ENCODE assay signal across 1 cellular context in the genomic region with DNA sequence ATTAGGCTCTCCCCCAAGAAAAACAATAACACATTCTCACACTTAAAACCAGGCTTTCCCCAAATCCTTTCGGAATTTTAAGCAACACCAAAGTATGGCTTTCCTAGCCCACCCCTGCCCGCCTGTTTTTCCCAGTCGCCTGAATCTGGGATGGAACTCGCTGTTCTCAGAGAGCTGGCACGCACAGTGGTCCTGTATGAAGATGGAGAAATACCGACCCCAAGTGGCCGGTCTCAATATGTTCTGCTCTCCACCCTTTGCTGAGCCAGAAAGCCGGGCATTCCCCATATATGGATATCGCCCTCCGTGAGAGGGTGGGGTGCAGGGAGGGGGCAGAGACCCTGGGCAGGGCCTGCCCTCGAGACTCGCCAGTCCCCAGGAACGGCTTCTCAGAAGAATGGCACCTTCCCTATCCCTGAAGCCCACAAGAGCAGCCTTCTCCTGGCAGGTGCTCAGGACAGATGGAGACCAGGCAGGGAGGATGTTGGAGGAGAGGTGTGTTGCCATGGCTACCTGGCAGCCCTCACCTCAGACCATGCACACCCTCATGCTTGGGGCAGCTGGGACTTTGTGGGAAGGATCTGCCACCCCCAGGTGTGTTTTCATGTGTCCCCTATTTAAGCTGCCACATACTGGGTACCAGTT.
A peak's percentile ranks its signal among the peaks of the same experiment; 100 is the strongest.
TF ChIP-seq lines count a peak whose summit lies in the region.

No MANE protein-coding gene starts in this region.

TF ChIP-seq in K562, 482 proteins besides CTCF, POLR2A, EP300 and RAD21 (continued from another document and continues in another):
- TF ChIP-seq HMG20A (CRISPR knock-in tag; conservative IDR thresholded peaks at IDR 0.05) (no peak), RCOR1 (IDR thresholded peaks at IDR 0.05; ENCODE audit: borderline replicate concordance in 1 of 2, low read depth in 2 of 2, low read length in 2 of 2) (0 out of 4 replicates have a peak, but pooled peaks of 1 of the 2 experiments have one; percentile 7), EZH2 (IDR thresholded peaks at IDR 0.05; ENCODE audit: borderline replicate concordance, low read depth, low read length) (no peak), ZNF12 (CRISPR knock-in tag; IDR thresholded peaks at IDR 0.05) (no peak), GTF3C2 (IDR thresholded peaks at IDR 0.05; ENCODE audit: borderline replicate concordance, extremely low read depth, insufficient read length) (no peak), ZNF133 (CRISPR knock-in tag; IDR thresholded peaks at IDR 0.05) (no peak), NKRF (IDR thresholded peaks at IDR 0.05; ENCODE audit: borderline replicate concordance) (no peak), ARID1B (IDR thresholded peaks at IDR 0.05) (no peak), TAF7 (tag; IDR thresholded peaks at IDR 0.05) (no peak), NR2C1 (IDR thresholded peaks at IDR 0.05) (no peak), NR2C1 (tag; IDR thresholded peaks at IDR 0.05) (no peak), ZNF280A (IDR thresholded peaks at IDR 0.05; ENCODE audit: low read depth, partially characterized antibody) (no peak), CBX2 (IDR thresholded peaks at IDR 0.05; ENCODE audit: insufficient read depth, low read length, poor library complexity, severe bottlenecking) (no peak), SRF (CRISPR knock-in tag; IDR thresholded peaks at IDR 0.05) (peak in 1 of 2 experiments; percentile 97; a peak in 3 of 4 replicates), PRPF4 (IDR thresholded peaks at IDR 0.05; ENCODE audit: insufficient read depth, low read depth, low read length, poor library complexity, severe bottlenecking) (no peak), PHF20 (IDR thresholded peaks at IDR 0.05; ENCODE audit: partially characterized antibody) (no peak), ZNF174 (CRISPR knock-in tag; IDR thresholded peaks at IDR 0.05) (no peak), NFRKB (IDR thresholded peaks at IDR 0.05; ENCODE audit: low read depth) (no peak), SRSF3 (IDR thresholded peaks at IDR 0.05; ENCODE audit: insufficient read depth, low read length) (no peak), MYC (IDR thresholded peaks at IDR 0.05; ENCODE audit: low read depth, low read length) (peak; percentile 52; the same call in 1 of the 2 replicates), MYC (CRISPR knock-in tag; IDR thresholded peaks at IDR 0.05; ENCODE audit: borderline replicate concordance, low read depth) (no peak), HDAC2 (IDR thresholded peaks at IDR 0.05) (no peak), ZNF592 (IDR thresholded peaks at IDR 0.05) (no peak), MEIS2 (IDR thresholded peaks at IDR 0.05; ENCODE audit: partially characterized antibody) (no peak), ARNT (IDR thresholded peaks at IDR 0.05) (no peak), ZNF146 (CRISPR knock-in tag; IDR thresholded peaks at IDR 0.05; ENCODE audit: unreplicated experiment) (no peak), POLR3A (IDR thresholded peaks at IDR 0.05; ENCODE audit: borderline replicate concordance, extremely low read depth, insufficient read depth, insufficient read length) (no peak), BHLHE40 (IDR thresholded peaks at IDR 0.05; ENCODE audit: low read length) (peak; percentile 9; the same call in 1 of the 2 replicates), SETDB1 (IDR thresholded peaks at IDR 0.05; ENCODE audit: low read length) (no peak), ZNF408 (CRISPR knock-in tag; IDR thresholded peaks at IDR 0.05; ENCODE audit: low read depth) (no peak), BACH1 (tag; IDR thresholded peaks at IDR 0.05) (no peak), IRF1 (CRISPR knock-in tag; IDR thresholded peaks at IDR 0.05; ENCODE audit: borderline replicate concordance) (no peak), ATF2 (CRISPR knock-in tag; IDR thresholded peaks at IDR 0.05) (no peak)
- TF ChIP-seq, protein P1, sequence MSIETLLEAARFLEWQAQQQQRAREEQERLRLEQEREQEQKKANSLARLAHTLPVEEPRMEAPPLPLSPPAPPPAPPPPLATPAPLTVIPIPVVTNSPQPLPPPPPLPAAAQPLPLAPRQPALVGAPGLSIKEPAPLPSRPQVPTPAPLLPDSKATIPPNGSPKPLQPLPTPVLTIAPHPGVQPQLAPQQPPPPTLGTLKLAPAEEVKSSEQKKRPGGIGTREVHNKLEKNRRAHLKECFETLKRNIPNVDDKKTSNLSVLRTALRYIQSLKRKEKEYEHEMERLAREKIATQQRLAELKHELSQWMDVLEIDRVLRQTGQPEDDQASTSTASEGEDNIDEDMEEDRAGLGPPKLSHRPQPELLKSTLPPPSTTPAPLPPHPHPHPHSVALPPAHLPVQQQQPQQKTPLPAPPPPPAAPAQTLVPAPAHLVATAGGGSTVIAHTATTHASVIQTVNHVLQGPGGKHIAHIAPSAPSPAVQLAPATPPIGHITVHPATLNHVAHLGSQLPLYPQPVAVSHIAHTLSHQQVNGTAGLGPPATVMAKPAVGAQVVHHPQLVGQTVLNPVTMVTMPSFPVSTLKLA (conservative IDR thresholded peaks at IDR 0.05): no peak
- TF ChIP-seq, protein P2, sequence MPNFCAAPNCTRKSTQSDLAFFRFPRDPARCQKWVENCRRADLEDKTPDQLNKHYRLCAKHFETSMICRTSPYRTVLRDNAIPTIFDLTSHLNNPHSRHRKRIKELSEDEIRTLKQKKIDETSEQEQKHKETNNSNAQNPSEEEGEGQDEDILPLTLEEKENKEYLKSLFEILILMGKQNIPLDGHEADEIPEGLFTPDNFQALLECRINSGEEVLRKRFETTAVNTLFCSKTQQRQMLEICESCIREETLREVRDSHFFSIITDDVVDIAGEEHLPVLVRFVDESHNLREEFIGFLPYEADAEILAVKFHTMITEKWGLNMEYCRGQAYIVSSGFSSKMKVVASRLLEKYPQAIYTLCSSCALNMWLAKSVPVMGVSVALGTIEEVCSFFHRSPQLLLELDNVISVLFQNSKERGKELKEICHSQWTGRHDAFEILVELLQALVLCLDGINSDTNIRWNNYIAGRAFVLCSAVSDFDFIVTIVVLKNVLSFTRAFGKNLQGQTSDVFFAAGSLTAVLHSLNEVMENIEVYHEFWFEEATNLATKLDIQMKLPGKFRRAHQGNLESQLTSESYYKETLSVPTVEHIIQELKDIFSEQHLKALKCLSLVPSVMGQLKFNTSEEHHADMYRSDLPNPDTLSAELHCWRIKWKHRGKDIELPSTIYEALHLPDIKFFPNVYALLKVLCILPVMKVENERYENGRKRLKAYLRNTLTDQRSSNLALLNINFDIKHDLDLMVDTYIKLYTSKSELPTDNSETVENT (CRISPR knock-in tag; IDR thresholded peaks at IDR 0.05): no peak
- TF ChIP-seq, protein P3, sequence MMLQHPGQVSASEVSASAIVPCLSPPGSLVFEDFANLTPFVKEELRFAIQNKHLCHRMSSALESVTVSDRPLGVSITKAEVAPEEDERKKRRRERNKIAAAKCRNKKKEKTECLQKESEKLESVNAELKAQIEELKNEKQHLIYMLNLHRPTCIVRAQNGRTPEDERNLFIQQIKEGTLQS (IDR thresholded peaks at IDR 0.05): no peak
- TF ChIP-seq, protein P3 (CRISPR knock-in tag; conservative IDR thresholded peaks at IDR 0.05): no peak
- TF ChIP-seq, protein P4, sequence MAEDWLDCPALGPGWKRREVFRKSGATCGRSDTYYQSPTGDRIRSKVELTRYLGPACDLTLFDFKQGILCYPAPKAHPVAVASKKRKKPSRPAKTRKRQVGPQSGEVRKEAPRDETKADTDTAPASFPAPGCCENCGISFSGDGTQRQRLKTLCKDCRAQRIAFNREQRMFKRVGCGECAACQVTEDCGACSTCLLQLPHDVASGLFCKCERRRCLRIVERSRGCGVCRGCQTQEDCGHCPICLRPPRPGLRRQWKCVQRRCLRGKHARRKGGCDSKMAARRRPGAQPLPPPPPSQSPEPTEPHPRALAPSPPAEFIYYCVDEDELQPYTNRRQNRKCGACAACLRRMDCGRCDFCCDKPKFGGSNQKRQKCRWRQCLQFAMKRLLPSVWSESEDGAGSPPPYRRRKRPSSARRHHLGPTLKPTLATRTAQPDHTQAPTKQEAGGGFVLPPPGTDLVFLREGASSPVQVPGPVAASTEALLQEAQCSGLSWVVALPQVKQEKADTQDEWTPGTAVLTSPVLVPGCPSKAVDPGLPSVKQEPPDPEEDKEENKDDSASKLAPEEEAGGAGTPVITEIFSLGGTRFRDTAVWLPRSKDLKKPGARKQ (CRISPR knock-in tag; IDR thresholded peaks at IDR 0.05): no peak
